19 cellular contexts compared by ENCODE assay signal in genomic region chr9:133939386-133939785, GRCh38.
"Had no signal": no experiment of that assay in that cellular context is flagged by ENCODE, and none has a peak within 500 bp of the region (broad histone marks: within the 10 kb centered on the region; RNA-seq: fewer than 3 reads in every experiment).

No MANE protein-coding gene starts in this region.

- H3K27me3 Mint-ChIP-seq: activated CD4-positive, alpha-beta T cell treated with anti-CD3 and anti-CD28 coated beads, Interleukin-2, amount 10 ng/mL, durations not matched to agents 24 days and 14 days; activated naive CD8-positive, alpha-beta T cell had no signal

- H3K9me3 ChIP-seq: pancreas, tibial nerve had no signal

- H3K4me3 Mint-ChIP-seq: activated CD4-positive, alpha-beta T cell treated with anti-CD3 and anti-CD28 coated beads, Interleukin-2, amount 10 ng/mL, durations not matched to agents 24 days and 14 days; activated CD8-positive, alpha-beta T cell treated with anti-CD3 and anti-CD28 coated beads, Interleukin-2, amount 10 ng/mL, durations not matched to agents 7 days and 5 days; activated naive CD8-positive, alpha-beta T cell; activated T-cell treated with anti-CD3 and anti-CD28 coated beads, Interleukin-2, amount 50 U/mL, for 72 hours had no signal

- H3K27ac ChIP-seq: brain microvascular endothelial cell, pancreas, tibial nerve had no signal

- ATAC-seq: activated CD8-positive, alpha-beta T cell treated with anti-CD3 and anti-CD28 coated beads, Interleukin-2, amount 10 ng/mL, durations not matched to agents 7 days and 5 days; activated T-cell treated with anti-CD3 and anti-CD28 coated beads, Interleukin-2, amount 50 U/mL, for 72 hours; pancreas had no signal

- H3K4me1 Mint-ChIP-seq: activated CD4-positive, alpha-beta T cell treated with anti-CD3 and anti-CD28 coated beads, Interleukin-2, amount 10 ng/mL, durations not matched to agents 24 days and 14 days had no signal

- H3K4me3 ChIP-seq: pancreas, tibial nerve had no signal

- H3K9me3 Mint-ChIP-seq: activated CD4-positive, alpha-beta T cell treated with anti-CD3 and anti-CD28 coated beads, Interleukin-2, amount 10 ng/mL, durations not matched to agents 24 days and 14 days; activated T-cell treated with anti-CD3 and anti-CD28 coated beads, Interleukin-2, amount 50 U/mL, for 72 hours had no signal

- DNase-seq: activated CD4-positive, alpha-beta T cell treated with anti-CD3 and anti-CD28 coated beads, Interleukin-2, amount 10 ng/mL, durations not matched to agents 24 days and 14 days; activated CD4-positive, CD25-positive, alpha-beta regulatory T cell; activated CD8-positive, alpha-beta memory T cell treated with anti-CD3 and anti-CD28 coated beads, Interleukin-2, amount 50 U/mL, for 4 hours; activated CD8-positive, alpha-beta T cell treated with anti-CD3 and anti-CD28 coated beads, Interleukin-2, amount 10 ng/mL, durations not matched to agents 7 days and 5 days; activated gamma-delta T cell treated with Interleukin-2 at 50 U/mL for 16 hours; activated T-cell treated with anti-CD3 and anti-CD28 coated beads, Interleukin-2, amount 50 U/mL, for 72 hours; amygdala; brain microvascular endothelial cell; cortex of kidney; effector CD8-positive, alpha-beta T cell; foreskin fibroblast; hypothalamus; stimulated activated CD4-positive, alpha-beta T cell treated with anti-CD3 and anti-CD28 coated beads, Interleukin-4, amount 100 ng/mL, for 1 hour; stimulated activated naive CD4-positive, alpha-beta T cell treated with Interleukin-2 at 50 U/mL for 16 hours; substantia nigra; T-helper 2 cell had no signal

- H3K27me3 ChIP-seq: brain microvascular endothelial cell, pancreas, tibial nerve had no signal

- H3K36me3 ChIP-seq: pancreas had no signal

- H3K36me3 Mint-ChIP-seq: activated naive CD8-positive, alpha-beta T cell had no signal

- H3K27ac Mint-ChIP-seq: activated CD4-positive, alpha-beta T cell treated with anti-CD3 and anti-CD28 coated beads, Interleukin-2, amount 10 ng/mL, durations not matched to agents 24 days and 14 days; activated CD8-positive, alpha-beta T cell treated with anti-CD3 and anti-CD28 coated beads, Interleukin-2, amount 10 ng/mL, durations not matched to agents 7 days and 5 days; activated naive CD8-positive, alpha-beta T cell; activated T-cell treated with anti-CD3 and anti-CD28 coated beads, Interleukin-2, amount 50 U/mL, for 72 hours had no signal
